Comparison of ENCODE assay signal across 11 cellular contexts in genomic region chr7:155405399-155406318, GRCh38. TPM values are rescaled to one million over a fixed set of nuclear protein-coding genes. Genes with fewer than 3 reads are reported as not detected.
DNase-seq lines count a peak whose midpoint lies in the region; ATAC-seq, FAIRE-seq and TF ChIP-seq lines count a peak whose summit lies in the region.
"Had no signal": no experiment of that assay in that cellular context is flagged by ENCODE, and none has a peak within 500 bp of the region (broad histone marks: within the 10 kb centered on the region; RNA-seq: fewer than 3 reads in every experiment).

No MANE protein-coding gene starts in this region.

- BruUV-seq in HepG2 (replicated peaks; lab: Mats Ljungman, UMichigan) = no TSS peak

- intact Hi-C loops in HepG2 (cut with micrococcal nuclease; ENCODE audit: unreplicated experiment) = no loop called here

- H3K27me3 ChIP-seq in BLaER1 (peaks cover 66% of the 10 kb centered on the region), HepG2 (ENCODE audit: control insufficient read depth in 1 of 2, insufficient read depth in 2 of 2, low read length in 2 of 2) (peaks cover 12 to 62% of the 10 kb centered on the region in 2 experiments)

- H3K4me3 ChIP-seq in BLaER1 (no peak overlapping the region), HepG2 (replicated peaks in 1 of 3; ENCODE audit: insufficient read depth in 1 of 3, low read depth in 2 of 3, low read length in 3 of 3) (no peak overlapping the region)
- H3K4me3 ChIP-seq: hepatocyte had no signal

- no peak overlapping the region for H3K9ac ChIP-seq in BLaER1
- no peak overlapping the region for H3K9ac ChIP-seq in HepG2 (ENCODE audit: insufficient read depth, low read depth, low read length)

- TF ChIP-seq POLR2A in HepG2 (IDR thresholded peaks at IDR 0.05; ENCODE audit: insufficient read depth in 1 of 2, low read depth in 2 of 2, low read length in 2 of 2) (no peak), H54 (IDR thresholded peaks at IDR 0.05; ENCODE audit: low read depth, low read length) (no peak)

- H3K27me3 Mint-ChIP-seq in activated naive CD8-positive, alpha-beta T cell treated with anti-CD3 and anti-CD28 coated beads for 36 hours = peaks cover 59% of the 10 kb centered on the region

- TF ChIP-seq EP300 in HepG2 (IDR thresholded peaks at IDR 0.05; ENCODE audit: low read depth in 2 of 2, low read length in 2 of 2) (no peak), HepG2 (CRISPR knock-in tag; IDR thresholded peaks at IDR 0.05; ENCODE audit: borderline replicate concordance) (no peak)

- H3K4me2 ChIP-seq in BLaER1 (peak overlapping the region; percentile 55), HepG2 (ENCODE audit: low read depth, low read length) (no peak overlapping the region)
- H3K4me2 ChIP-seq: hepatocyte had no signal

- H2AFZ ChIP-seq in HepG2 (ENCODE audit: low read length) = no peak overlapping the region
- H2AFZ ChIP-seq: hepatocyte had no signal

- peaks cover 1% of the 10 kb centered on the region for H3K9me3 Mint-ChIP-seq in activated naive CD8-positive, alpha-beta T cell treated with anti-CD3 and anti-CD28 coated beads for 36 hours

- TF ChIP-seq RAD21 in HepG2 (CRISPR knock-in tag; IDR thresholded peaks at IDR 0.05) = no peak

- H3K4me3 Mint-ChIP-seq in activated naive CD8-positive, alpha-beta T cell treated with anti-CD3 and anti-CD28 coated beads for 36 hours = no peak overlapping the region

- CTCF ChIA-PET in HEK293T (lab: Yijun Ruan, JAX) = interaction anchor here (0.6 to 1.2 kb wide), 4 partner anchors 11 to 1788 kb away, joined by 3 to 5 read pairs (median 3); no protein-coding TSS in a partner anchor
- CTCF ChIA-PET in HepG2 (lab: Yijun Ruan, JAX; ENCODE audit: low intra/inter-chr PET ratio, low total read pairs) = no interaction called here

- H4K20me1 ChIP-seq in BLaER1 (0 out of 2 replicates have a peak, but pooled peaks cover 7% of the 10 kb centered on the region), HepG2 (ENCODE audit: insufficient read depth, low read length) (no peaks in the 10 kb centered on the region)

- peak; percentile 64 for DNase-seq in HEK293T (ENCODE audit: extremely low spot score)
- DNase-seq in activated naive CD8-positive, alpha-beta T cell treated with anti-CD3 and anti-CD28 coated beads for 36 hours = peak; percentile 17
- no peak for DNase-seq in HepG2 (ENCODE audit: low spot score)
- DNase-seq in H54 (ENCODE audit: insufficient read length, low spot score) = no peak
- no peak for DNase-seq in kidney tubule cell (ENCODE audit: low spot score)
- no peak for DNase-seq in cortex of kidney (lab: John Stamatoyannopoulos, UW)
- DNase-seq: NCI-H146 had no signal

- H3K27ac ChIP-seq in BLaER1 (no peak overlapping the region), HepG2 (ENCODE audit: extremely low read length, insufficient read depth, low read length) (no peak overlapping the region)
- H3K27ac ChIP-seq: hepatocyte, neutrophil had no signal

- TF ChIP-seq CTCF in HepG2 (CRISPR knock-in tag; IDR thresholded peaks at IDR 0.05) = peak; percentile 38; the same call in 1 of the 2 replicates

- H3K36me3 Mint-ChIP-seq in activated naive CD8-positive, alpha-beta T cell treated with anti-CD3 and anti-CD28 coated beads for 36 hours = no peaks in the 10 kb centered on the region

- H3K4me1 Mint-ChIP-seq in activated naive CD8-positive, alpha-beta T cell treated with anti-CD3 and anti-CD28 coated beads for 36 hours = peaks cover 10% of the 10 kb centered on the region

- in situ Hi-C loops in HepG2 (cut with HindIII; ENCODE audit: extremely low pct_ligation_motif_present, low pct_unique_long_range_greater_than_20kb) = no loop called here

- H3K36me3 ChIP-seq in BLaER1 (no peaks in the 10 kb centered on the region), HepG2 (replicated peaks in 1 of 2; ENCODE audit: control insufficient read depth in 1 of 2, insufficient read depth in 2 of 2, low read length in 2 of 2) (no peaks in the 10 kb centered on the region)
- H3K36me3 ChIP-seq: neutrophil had no signal

- WGBS in HepG2 (ENCODE audit: low lambda C conversion rate) = 23% methylated on average over 16 of the region's 31 CpGs

- ATAC-seq in HepG2 (peak; percentile 71), HG02981 (IDR thresholded peaks at IDR 0.05; ENCODE audit: unreplicated experiment) (no peak)

- H3K79me2 ChIP-seq in HepG2 (ENCODE audit: insufficient read depth, low read length) = no peaks in the 10 kb centered on the region
- H3K79me2 ChIP-seq: hepatocyte had no signal

- no peak for FAIRE-seq in HepG2 (lab: Jason Lieb, UNC)
- FAIRE-seq in H54 (lab: Jason Lieb, UNC) = no peak

- POLR2A ChIA-PET in HEK293T (lab: Yijun Ruan, JAX) (no interaction called here), HepG2 (lab: Yijun Ruan, JAX) (no interaction called here)

- H3K4me1 ChIP-seq in BLaER1 (peaks cover 21% of the 10 kb centered on the region), HepG2 (ENCODE audit: insufficient read depth, low read length) (no peaks in the 10 kb centered on the region)

- no peak overlapping the region for H3K27ac Mint-ChIP-seq in activated naive CD8-positive, alpha-beta T cell treated with anti-CD3 and anti-CD28 coated beads for 36 hours

- H3K9me3 ChIP-seq in BLaER1 (no peaks in the 10 kb centered on the region), HepG2 (ENCODE audit: low read length) (no peaks in the 10 kb centered on the region)
- H3K9me3 ChIP-seq: neutrophil had no signal

TF ChIP-seq in HEK293T, 16 proteins besides CTCF, POLR2A, EP300 and RAD21 (continues in another document):
- TF ChIP-seq SP1 (IDR thresholded peaks at IDR 0.05) (no peak), ZNF384 (IDR thresholded peaks at IDR 0.05) (no peak), NFRKB (IDR thresholded peaks at IDR 0.05) (no peak), L3MBTL2 (conservative IDR thresholded peaks at IDR 0.05) (no peak), SUZ12 (IDR thresholded peaks at IDR 0.05) (no peak), PKNOX1 (IDR thresholded peaks at IDR 0.05) (no peak), LEF1 (IDR thresholded peaks at IDR 0.05; ENCODE audit: borderline replicate concordance) (no peak), CTBP1 (IDR thresholded peaks at IDR 0.05; ENCODE audit: borderline replicate concordance) (no peak), ARNT (IDR thresholded peaks at IDR 0.05) (no peak), FOXM1 (IDR thresholded peaks at IDR 0.05; ENCODE audit: borderline replicate concordance) (no peak), FOXA1 (IDR thresholded peaks at IDR 0.05) (no peak)

TF ChIP-seq in HepG2, 621 proteins besides CTCF, POLR2A, EP300 and RAD21:
- TF ChIP-seq ZBTB34 (CRISPR knock-in tag; IDR thresholded peaks at IDR 0.05) = no peak
- peak; percentile 33; the same call in 1 of the 2 replicates for TF ChIP-seq STAG1 (CRISPR knock-in tag; IDR thresholded peaks at IDR 0.05)

RNA-seq across cellular contexts. Expression of gene EN2, which starts 52.3 kb away (rescaled TPM):
- not detected for total RNA-seq in activated naive CD8-positive, alpha-beta T cell treated with anti-CD3 and anti-CD28 coated beads for 36 hours
- not detected in 2 replicates for total RNA-seq in HepG2 (2016; rRNA removed; fragmentation: Illumina TruSeq; extraction: Trizol)
- total RNA-seq in HepG2 (2016; cell fraction: cytosol; rRNA removed; fragmentation: Illumina TruSeq; extraction: Trizol; ENCODE audit: low read depth) = not detected in 2 replicates
- total RNA-seq in HepG2 (2016; cell fraction: insoluble cytoplasmic fraction; rRNA removed; fragmentation: Illumina TruSeq; extraction: Trizol) = not detected in 2 replicates
- not detected in 2 replicates for total RNA-seq in HepG2 (2016; cell fraction: membrane; rRNA removed; fragmentation: Illumina TruSeq; extraction: Trizol)
- total RNA-seq in HepG2 (2016; cell fraction: nucleus; rRNA removed; fragmentation: Illumina TruSeq; extraction: Trizol) = not detected in 2 replicates
- not detected in 2 replicates for polyA plus RNA-seq in HepG2 (2011; rRNA removed)
- not detected in 2 replicates for polyA plus RNA-seq in HepG2 (2011; cell fraction: cytosol; rRNA removed)
- polyA plus RNA-seq in HepG2 (2011; cell fraction: nucleus; rRNA removed) = not detected in 2 replicates
- polyA plus RNA-seq in HepG2 (2012) = not detected in 2 replicates
- polyA plus RNA-seq in HepG2 (2016; cell fraction: cytosol; fragmentation: Illumina TruSeq; extraction: Trizol; ENCODE audit: low read depth) = not detected in 2 replicates
- not detected in 2 replicates for polyA plus RNA-seq in HepG2 (2016; cell fraction: insoluble cytoplasmic fraction; fragmentation: Illumina TruSeq; extraction: Trizol; ENCODE audit: low read depth)
- polyA plus RNA-seq in HepG2 (2016; cell fraction: membrane; fragmentation: Illumina TruSeq; extraction: Trizol; ENCODE audit: low read depth) = not detected in 2 replicates
- not detected in 2 replicates for polyA plus RNA-seq in HepG2 (2016; cell fraction: nucleus; fragmentation: Illumina TruSeq; extraction: Trizol; ENCODE audit: insufficient read depth, low read depth)
- polyA minus RNA-seq in HepG2 (2011; rRNA and poly(A)+ RNA removed; ENCODE audit: low replicate concordance) = not detected in 2 replicates
- polyA minus RNA-seq in HepG2 (2011; cell fraction: cytosol; rRNA and poly(A)+ RNA removed) = not detected in 2 replicates
- polyA minus RNA-seq in HepG2 (2011; cell fraction: nucleus; rRNA and poly(A)+ RNA removed) = not detected in 2 replicates
- total RNA-seq: hepatocyte had no signal

Comparison
In these comparisons a context has a peak if more than half of its experiments do, and no peak if none do; other contexts are left out.
1. DNase-seq: peak in HEK293T (single experiment) and activated naive CD8-positive, alpha-beta T cell treated with anti-CD3 and anti-CD28 coated beads for 36 hours (single experiment); none in HepG2 (single experiment), H54 (single experiment), kidney tubule cell (single experiment) and cortex of kidney (single experiment).